In genomic region chr3:42803800-42804112, GRCh38 we compare ENCODE assay signal across 1 cellular context.
TF ChIP-seq lines count a peak whose summit lies in the region.

No MANE protein-coding gene starts in this region.

TF ChIP-seq in HepG2, 621 proteins besides CTCF, POLR2A, EP300 and RAD21 (continued from another document and continues in another):
- peak; percentile 26; the same call in 1 of the 2 replicates for TF ChIP-seq SPEN (CRISPR knock-in tag; IDR thresholded peaks at IDR 0.05; ENCODE audit: low read depth)
- TF ChIP-seq MXD1 (CRISPR knock-in tag; IDR thresholded peaks at IDR 0.05): no peak
- TF ChIP-seq REPIN1 (CRISPR knock-in tag; IDR thresholded peaks at IDR 0.05; ENCODE audit: borderline replicate concordance, low read depth): no peak
- TF ChIP-seq NFYC (CRISPR knock-in tag; IDR thresholded peaks at IDR 0.05): no peak
- TF ChIP-seq ZNF513 (CRISPR knock-in tag; conservative IDR thresholded peaks at IDR 0.05): no peak
- TF ChIP-seq TEAD2 (CRISPR knock-in tag; IDR thresholded peaks at IDR 0.05): no peak
- no peak for TF ChIP-seq ZNF704 (CRISPR knock-in tag; IDR thresholded peaks at IDR 0.05; ENCODE audit: borderline replicate concordance)
- TF ChIP-seq NONO (IDR thresholded peaks at IDR 0.05): no peak
- TF ChIP-seq NONO (CRISPR knock-in tag; conservative IDR thresholded peaks at IDR 0.05): no peak
- no peak for TF ChIP-seq ZNF101 (CRISPR knock-in tag; IDR thresholded peaks at IDR 0.05; ENCODE audit: borderline replicate concordance, low read depth)
- no peak for TF ChIP-seq MBD4 (IDR thresholded peaks at IDR 0.05; ENCODE audit: borderline replicate concordance, low read length)
- TF ChIP-seq ERF (CRISPR knock-in tag; IDR thresholded peaks at IDR 0.05): no peak
- TF ChIP-seq SP5 (CRISPR knock-in tag; IDR thresholded peaks at IDR 0.05; ENCODE audit: borderline replicate concordance, low read depth): no peak
- TF ChIP-seq ZNF644 (CRISPR knock-in tag; IDR thresholded peaks at IDR 0.05; ENCODE audit: low read depth): no peak
- peak; percentile 34; the same call in 1 of the 2 replicates for TF ChIP-seq ZFAT (CRISPR knock-in tag; conservative IDR thresholded peaks at IDR 0.05)
- TF ChIP-seq ZNF430 (CRISPR knock-in tag; IDR thresholded peaks at IDR 0.05): no peak
- TF ChIP-seq ZSCAN9 (CRISPR knock-in tag; IDR thresholded peaks at IDR 0.05; ENCODE audit: borderline replicate concordance): no peak
- TF ChIP-seq IRF9 (CRISPR knock-in tag; IDR thresholded peaks at IDR 0.05; ENCODE audit: borderline replicate concordance): peak; percentile 17; the same call in 1 of the 2 replicates
- TF ChIP-seq ZNF343 (CRISPR knock-in tag; IDR thresholded peaks at IDR 0.05): no peak
- TF ChIP-seq ZBTB46 (CRISPR knock-in tag; IDR thresholded peaks at IDR 0.05; ENCODE audit: borderline replicate concordance): no peak
- TF ChIP-seq HDAC2 (CRISPR knock-in tag; IDR thresholded peaks at IDR 0.05): no peak
- TF ChIP-seq ZNF124 (CRISPR knock-in tag; IDR thresholded peaks at IDR 0.05): no peak
- 0 out of 2 replicates have a peak, but pooled peaks have one; percentile 59 for TF ChIP-seq KLF12 (CRISPR knock-in tag; IDR thresholded peaks at IDR 0.05; ENCODE audit: borderline replicate concordance)
- TF ChIP-seq ZMYM4 (CRISPR knock-in tag; IDR thresholded peaks at IDR 0.05): no peak
- TF ChIP-seq ZNF329 (CRISPR knock-in tag; IDR thresholded peaks at IDR 0.05; ENCODE audit: low read depth): no peak
- TF ChIP-seq SIX4 (CRISPR knock-in tag; IDR thresholded peaks at IDR 0.05): no peak
- TF ChIP-seq ZNF775 (CRISPR knock-in tag; IDR thresholded peaks at IDR 0.05; ENCODE audit: borderline replicate concordance): no peak
- TF ChIP-seq, protein P1, sequence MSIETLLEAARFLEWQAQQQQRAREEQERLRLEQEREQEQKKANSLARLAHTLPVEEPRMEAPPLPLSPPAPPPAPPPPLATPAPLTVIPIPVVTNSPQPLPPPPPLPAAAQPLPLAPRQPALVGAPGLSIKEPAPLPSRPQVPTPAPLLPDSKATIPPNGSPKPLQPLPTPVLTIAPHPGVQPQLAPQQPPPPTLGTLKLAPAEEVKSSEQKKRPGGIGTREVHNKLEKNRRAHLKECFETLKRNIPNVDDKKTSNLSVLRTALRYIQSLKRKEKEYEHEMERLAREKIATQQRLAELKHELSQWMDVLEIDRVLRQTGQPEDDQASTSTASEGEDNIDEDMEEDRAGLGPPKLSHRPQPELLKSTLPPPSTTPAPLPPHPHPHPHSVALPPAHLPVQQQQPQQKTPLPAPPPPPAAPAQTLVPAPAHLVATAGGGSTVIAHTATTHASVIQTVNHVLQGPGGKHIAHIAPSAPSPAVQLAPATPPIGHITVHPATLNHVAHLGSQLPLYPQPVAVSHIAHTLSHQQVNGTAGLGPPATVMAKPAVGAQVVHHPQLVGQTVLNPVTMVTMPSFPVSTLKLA (IDR thresholded peaks at IDR 0.05): no peak
- no peak for TF ChIP-seq U2AF1 (optimal IDR thresholded peaks at IDR 0.05; ENCODE audit: low read depth, low read length)
- TF ChIP-seq ELF4 (CRISPR knock-in tag; IDR thresholded peaks at IDR 0.05; ENCODE audit: borderline replicate concordance): no peak
- TF ChIP-seq, protein P2, sequence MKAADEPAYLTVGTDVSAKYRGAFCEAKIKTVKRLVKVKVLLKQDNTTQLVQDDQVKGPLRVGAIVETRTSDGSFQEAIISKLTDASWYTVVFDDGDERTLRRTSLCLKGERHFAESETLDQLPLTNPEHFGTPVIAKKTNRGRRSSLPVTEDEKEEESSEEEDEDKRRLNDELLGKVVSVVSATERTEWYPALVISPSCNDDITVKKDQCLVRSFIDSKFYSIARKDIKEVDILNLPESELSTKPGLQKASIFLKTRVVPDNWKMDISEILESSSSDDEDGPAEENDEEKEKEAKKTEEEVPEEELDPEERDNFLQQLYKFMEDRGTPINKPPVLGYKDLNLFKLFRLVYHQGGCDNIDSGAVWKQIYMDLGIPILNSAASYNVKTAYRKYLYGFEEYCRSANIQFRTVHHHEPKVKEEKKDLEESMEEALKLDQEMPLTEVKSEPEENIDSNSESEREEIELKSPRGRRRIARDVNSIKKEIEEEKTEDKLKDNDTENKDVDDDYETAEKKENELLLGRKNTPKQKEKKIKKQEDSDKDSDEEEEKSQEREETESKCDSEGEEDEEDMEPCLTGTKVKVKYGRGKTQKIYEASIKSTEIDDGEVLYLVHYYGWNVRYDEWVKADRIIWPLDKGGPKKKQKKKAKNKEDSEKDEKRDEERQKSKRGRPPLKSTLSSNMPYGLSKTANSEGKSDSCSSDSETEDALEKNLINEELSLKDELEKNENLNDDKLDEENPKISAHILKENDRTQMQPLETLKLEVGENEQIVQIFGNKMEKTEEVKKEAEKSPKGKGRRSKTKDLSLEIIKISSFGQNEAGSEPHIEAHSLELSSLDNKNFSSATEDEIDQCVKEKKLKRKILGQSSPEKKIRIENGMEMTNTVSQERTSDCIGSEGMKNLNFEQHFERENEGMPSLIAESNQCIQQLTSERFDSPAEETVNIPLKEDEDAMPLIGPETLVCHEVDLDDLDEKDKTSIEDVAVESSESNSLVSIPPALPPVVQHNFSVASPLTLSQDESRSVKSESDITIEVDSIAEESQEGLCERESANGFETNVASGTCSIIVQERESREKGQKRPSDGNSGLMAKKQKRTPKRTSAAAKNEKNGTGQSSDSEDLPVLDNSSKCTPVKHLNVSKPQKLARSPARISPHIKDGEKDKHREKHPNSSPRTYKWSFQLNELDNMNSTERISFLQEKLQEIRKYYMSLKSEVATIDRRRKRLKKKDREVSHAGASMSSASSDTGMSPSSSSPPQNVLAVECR (CRISPR knock-in tag; IDR thresholded peaks at IDR 0.05; ENCODE audit: borderline replicate concordance): peak; percentile 37
- TF ChIP-seq, protein P3, sequence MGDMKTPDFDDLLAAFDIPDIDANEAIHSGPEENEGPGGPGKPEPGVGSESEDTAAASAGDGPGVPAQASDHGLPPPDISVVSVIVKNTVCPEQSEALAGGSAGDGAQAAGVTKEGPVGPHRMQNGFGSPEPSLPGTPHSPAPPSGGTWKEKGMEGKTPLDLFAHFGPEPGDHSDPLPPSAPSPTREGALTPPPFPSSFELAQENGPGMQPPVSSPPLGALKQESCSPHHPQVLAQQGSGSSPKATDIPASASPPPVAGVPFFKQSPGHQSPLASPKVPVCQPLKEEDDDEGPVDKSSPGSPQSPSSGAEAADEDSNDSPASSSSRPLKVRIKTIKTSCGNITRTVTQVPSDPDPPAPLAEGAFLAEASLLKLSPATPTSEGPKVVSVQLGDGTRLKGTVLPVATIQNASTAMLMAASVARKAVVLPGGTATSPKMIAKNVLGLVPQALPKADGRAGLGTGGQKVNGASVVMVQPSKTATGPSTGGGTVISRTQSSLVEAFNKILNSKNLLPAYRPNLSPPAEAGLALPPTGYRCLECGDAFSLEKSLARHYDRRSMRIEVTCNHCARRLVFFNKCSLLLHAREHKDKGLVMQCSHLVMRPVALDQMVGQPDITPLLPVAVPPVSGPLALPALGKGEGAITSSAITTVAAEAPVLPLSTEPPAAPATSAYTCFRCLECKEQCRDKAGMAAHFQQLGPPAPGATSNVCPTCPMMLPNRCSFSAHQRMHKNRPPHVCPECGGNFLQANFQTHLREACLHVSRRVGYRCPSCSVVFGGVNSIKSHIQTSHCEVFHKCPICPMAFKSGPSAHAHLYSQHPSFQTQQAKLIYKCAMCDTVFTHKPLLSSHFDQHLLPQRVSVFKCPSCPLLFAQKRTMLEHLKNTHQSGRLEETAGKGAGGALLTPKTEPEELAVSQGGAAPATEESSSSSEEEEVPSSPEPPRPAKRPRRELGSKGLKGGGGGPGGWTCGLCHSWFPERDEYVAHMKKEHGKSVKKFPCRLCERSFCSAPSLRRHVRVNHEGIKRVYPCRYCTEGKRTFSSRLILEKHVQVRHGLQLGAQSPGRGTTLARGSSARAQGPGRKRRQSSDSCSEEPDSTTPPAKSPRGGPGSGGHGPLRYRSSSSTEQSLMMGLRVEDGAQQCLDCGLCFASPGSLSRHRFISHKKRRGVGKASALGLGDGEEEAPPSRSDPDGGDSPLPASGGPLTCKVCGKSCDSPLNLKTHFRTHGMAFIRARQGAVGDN (CRISPR knock-in tag; IDR thresholded peaks at IDR 0.05): no peak
- TF ChIP-seq ZNF678 (CRISPR knock-in tag; IDR thresholded peaks at IDR 0.05): no peak; the same call in 1 of the 2 replicates
- no peak for TF ChIP-seq ZNF589 (CRISPR knock-in tag; conservative IDR thresholded peaks at IDR 0.05)
- TF ChIP-seq ZFP41 (CRISPR knock-in tag; IDR thresholded peaks at IDR 0.05; ENCODE audit: borderline replicate concordance): no peak
- no peak for TF ChIP-seq RARG (CRISPR knock-in tag; IDR thresholded peaks at IDR 0.05; ENCODE audit: low read depth)
- TF ChIP-seq KLF13 (CRISPR knock-in tag; IDR thresholded peaks at IDR 0.05): no peak
- 0 out of 4 replicates have a peak, but pooled peaks of 1 of the 2 experiments have one; percentile 61 for TF ChIP-seq HMGXB4 (CRISPR knock-in tag; IDR thresholded peaks at IDR 0.05; ENCODE audit: borderline replicate concordance in 1 of 2, low read depth in 1 of 2)
- TF ChIP-seq RFXAP (CRISPR knock-in tag; IDR thresholded peaks at IDR 0.05; ENCODE audit: borderline replicate concordance): no peak
- TF ChIP-seq DMAP1 (CRISPR knock-in tag; IDR thresholded peaks at IDR 0.05): peak; percentile 33; the same call in 1 of the 2 replicates
- TF ChIP-seq YEATS2 (CRISPR knock-in tag; IDR thresholded peaks at IDR 0.05; ENCODE audit: borderline replicate concordance): peak; percentile 9; the same call in 1 of the 2 replicates
- TF ChIP-seq SAFB2 (CRISPR knock-in tag; IDR thresholded peaks at IDR 0.05; ENCODE audit: borderline replicate concordance, low read depth): peak; percentile 87
- TF ChIP-seq HOXA5 (CRISPR knock-in tag; IDR thresholded peaks at IDR 0.05): no peak
- TF ChIP-seq CBFB (CRISPR knock-in tag; IDR thresholded peaks at IDR 0.05): no peak
- no peak for TF ChIP-seq HNF1B (CRISPR knock-in tag; IDR thresholded peaks at IDR 0.05)
- no peak; the same call in 1 of the 2 replicates for TF ChIP-seq FOXC1 (CRISPR knock-in tag; IDR thresholded peaks at IDR 0.05; ENCODE audit: borderline replicate concordance)
